9 cellular contexts compared by ENCODE assay signal in the genomic region with DNA sequence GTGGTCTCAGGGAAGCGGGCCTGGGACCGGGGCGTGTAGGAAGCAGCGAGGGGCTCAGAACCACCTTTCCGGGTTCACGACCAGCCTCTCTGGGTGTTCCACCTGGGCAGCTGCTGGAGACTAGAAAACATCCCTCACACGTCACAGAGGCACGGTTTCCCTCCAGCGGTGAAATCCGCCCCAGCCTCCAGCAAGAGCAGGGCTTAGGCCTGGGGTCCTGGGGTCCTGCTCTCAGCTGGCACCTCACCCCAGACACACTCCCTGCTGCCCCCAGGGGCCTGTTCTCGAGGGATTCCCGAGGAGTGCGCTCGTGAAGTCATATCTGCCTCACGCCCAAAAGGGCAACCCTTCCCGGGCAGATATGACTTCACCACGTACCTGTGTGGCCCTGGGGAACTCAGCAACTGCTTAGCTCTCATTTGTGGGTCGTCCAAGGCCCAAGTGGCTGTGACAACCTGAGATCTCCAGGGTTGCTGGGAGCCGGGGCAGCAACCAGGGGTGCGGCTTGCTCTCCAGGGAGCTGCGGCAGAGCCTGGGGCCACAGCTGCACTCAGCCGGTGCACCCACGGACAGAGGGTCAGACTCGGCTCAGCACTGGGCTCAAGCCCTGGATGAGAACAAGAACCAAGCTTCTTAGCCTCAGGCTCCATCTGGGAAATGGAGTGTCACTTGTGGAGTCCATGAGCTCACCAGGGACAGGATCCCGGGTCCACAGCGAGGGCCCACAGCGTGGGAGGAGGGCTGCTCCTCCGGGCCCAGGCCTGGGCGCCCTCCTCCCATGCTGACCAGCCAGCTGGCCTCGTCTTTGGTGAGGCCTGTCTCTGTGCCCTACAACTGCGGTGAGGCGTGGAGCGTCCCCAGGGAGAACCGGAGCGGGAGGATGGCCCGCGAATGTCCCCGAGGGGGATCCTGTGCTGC. TPM values are rescaled to one million over a fixed set of nuclear protein-coding genes. Genes with fewer than 3 reads are reported as not detected.
A peak's percentile ranks its signal among the peaks of the same experiment; 100 is the strongest.
DNase-seq lines count a peak whose midpoint lies in the region; ATAC-seq and TF ChIP-seq lines count a peak whose summit lies in the region.
"Had no signal": no experiment of that assay in that cellular context is flagged by ENCODE, and none has a peak within 500 bp of the region (broad histone marks: within the 10 kb centered on the region; RNA-seq: fewer than 3 reads in every experiment).

No MANE protein-coding gene starts in this region.

- WGBS in mammary epithelial cell (ENCODE audit: low coverage, missing lambda C conversion rate) = 91% methylated on average over 23 of the region's 38 CpGs

- H3K36me3 Mint-ChIP-seq in CD4-positive, CD25-positive, alpha-beta regulatory T cell = no peaks in the 10 kb centered on the region
- H3K36me3 Mint-ChIP-seq in nephron (ENCODE audit: low read depth) = no peaks in the 10 kb centered on the region

- intact Hi-C loops in mammary epithelial cell (cut with micrococcal nuclease) = no loop called here

- H3K27me3 Mint-ChIP-seq in CD4-positive, CD25-positive, alpha-beta regulatory T cell = peaks cover 8% of the 10 kb centered on the region
- peaks cover 20% of the 10 kb centered on the region for H3K27me3 Mint-ChIP-seq in nephron (ENCODE audit: low read depth)

- no peak for ATAC-seq in CD4-positive, CD25-positive, alpha-beta regulatory T cell (ENCODE audit: low read depth in 2 of 2)
- ATAC-seq in HG03060 (IDR thresholded peaks at IDR 0.05; ENCODE audit: low read depth, unreplicated experiment) (peak; percentile 32), GM21723 (IDR thresholded peaks at IDR 0.05; ENCODE audit: unreplicated experiment) (no peak), HG03025 (IDR thresholded peaks at IDR 0.05; ENCODE audit: low FRiP score, unreplicated experiment) (no peak)

- H3K9me3 ChIP-seq in CD4-positive, CD25-positive, alpha-beta regulatory T cell (ENCODE audit: control insufficient read depth in 2 of 2, low read length in 2 of 2) = no peaks in the 10 kb centered on the region
- no peaks in the 10 kb centered on the region for H3K9me3 ChIP-seq in mammary epithelial cell (replicated peaks; ENCODE audit: insufficient read depth, low read length)

- no peak overlapping the region for H2AFZ ChIP-seq in mammary epithelial cell (ENCODE audit: low read depth, low read length)

- in situ Hi-C loops in mammary epithelial cell (cut with MboI; ENCODE audit: low sequenced_read_pairs in 2 of 2) = no loop called here

- no peak overlapping the region for H3K9ac ChIP-seq in mammary epithelial cell (ENCODE audit: insufficient read depth, low read length)

- peak overlapping the region; percentile 81 for H3K27ac ChIP-seq in CD4-positive, CD25-positive, alpha-beta regulatory T cell (ENCODE audit: insufficient read depth, low read length, poor library complexity, severe bottlenecking)
- no peak overlapping the region for H3K27ac ChIP-seq in mammary epithelial cell (ENCODE audit: insufficient read depth, low read depth, low read length)

- no peaks in the 10 kb centered on the region for H4K20me1 ChIP-seq in mammary epithelial cell (ENCODE audit: insufficient read depth, low read length)

- no peaks in the 10 kb centered on the region for H3K27me3 ChIP-seq in CD4-positive, CD25-positive, alpha-beta regulatory T cell (ENCODE audit: control insufficient read depth, insufficient read depth, low read length)
- H3K27me3 ChIP-seq in mammary epithelial cell (ENCODE audit: insufficient read depth, low read length) = no peaks in the 10 kb centered on the region

- no peak for TF ChIP-seq CTCF in mammary epithelial cell (conservative IDR thresholded peaks at IDR 0.05 in 1 of 2, IDR thresholded peaks at IDR 0.05 in 1 of 2; ENCODE audit: extremely low read depth in 1 of 2, insufficient read depth in 1 of 2, low read depth in 1 of 2, low read length in 2 of 2)
- no peak for TF ChIP-seq CTCF in nephron (IDR thresholded peaks at IDR 0.05; ENCODE audit: unreplicated experiment in 3 of 3)

- H3K79me2 ChIP-seq in mammary epithelial cell (ENCODE audit: insufficient read depth, low read length) = no peaks in the 10 kb centered on the region

- H3K4me1 Mint-ChIP-seq in CD4-positive, CD25-positive, alpha-beta regulatory T cell = peaks cover 0 to 28% (median 7%) of the 10 kb centered on the region in 4 donors
- no peaks in the 10 kb centered on the region for H3K4me1 Mint-ChIP-seq in nephron

- DNase-seq in CD4-positive, CD25-positive, alpha-beta regulatory T cell = no peak
- DNase-seq in mammary epithelial cell (no peak), GDM1 (lab: John Stamatoyannopoulos, UW) (no peak), NCI-H524 (lab: John Stamatoyannopoulos, UW) (no peak)
- DNase-seq: T1000 had no signal

- peak overlapping the region in 2 of 3 donors; percentile 47 to 76 for H3K27ac Mint-ChIP-seq in CD4-positive, CD25-positive, alpha-beta regulatory T cell
- H3K27ac Mint-ChIP-seq in nephron = no peak overlapping the region

- H3K4me2 ChIP-seq in mammary epithelial cell (ENCODE audit: insufficient read depth, low read depth, low read length) = peak overlapping the region; percentile 97

- H3K4me3 ChIP-seq in CD4-positive, CD25-positive, alpha-beta regulatory T cell (ENCODE audit: low read depth, low read length) = no peak overlapping the region
- peak overlapping the region in 1 of 3 experiments; percentile 17 for H3K4me3 ChIP-seq in mammary epithelial cell (replicated peaks in 1 of 3; ENCODE audit: insufficient read depth in 1 of 3, low read depth in 2 of 3, low read length in 3 of 3)

- peak overlapping the region; percentile 69 to 80 (median 71) for H3K4me3 Mint-ChIP-seq in CD4-positive, CD25-positive, alpha-beta regulatory T cell
- peak overlapping the region; percentile 47 to 76 (median 73) for H3K4me3 Mint-ChIP-seq in nephron

- no TSS peak for BruUV-seq in mammary epithelial cell (replicated peaks; lab: Mats Ljungman, UMichigan)

- peaks cover 28% of the 10 kb centered on the region for H3K4me1 ChIP-seq in CD4-positive, CD25-positive, alpha-beta regulatory T cell (ENCODE audit: control insufficient read depth, insufficient read depth, low read length, poor library complexity, severe bottlenecking)
- peaks cover 12% of the 10 kb centered on the region for H3K4me1 ChIP-seq in mammary epithelial cell (ENCODE audit: insufficient read depth, low read length)

- peaks cover 0 to 1% (median 0%) of the 10 kb centered on the region in 7 donors for H3K9me3 Mint-ChIP-seq in CD4-positive, CD25-positive, alpha-beta regulatory T cell
- no peaks in the 10 kb centered on the region for H3K9me3 Mint-ChIP-seq in nephron

- no peaks in the 10 kb centered on the region for H3K36me3 ChIP-seq in CD4-positive, CD25-positive, alpha-beta regulatory T cell (ENCODE audit: control insufficient read depth, insufficient read depth, low read length)
- no peaks in the 10 kb centered on the region for H3K36me3 ChIP-seq in mammary epithelial cell (ENCODE audit: insufficient read depth, low read length)

- dilution Hi-C loops in mammary epithelial cell (cut with HindIII; ENCODE audit: low sequenced_read_pairs) = loop anchor here (10.0 kb wide), 1 partner anchor 270 kb away; no protein-coding TSS in a partner anchor

- CTCF ChIA-PET in mammary epithelial cell (lab: Charles Lee; ENCODE audit: low non-redundant PET) = no interaction called here

RNA-seq across cellular contexts. Expression of a gene that starts 0.7 kb away (rescaled TPM):
- total RNA-seq in CD4-positive, CD25-positive, alpha-beta regulatory T cell = 1.5 TPM
- under 1 TPM; 0.07 to 0.94 (median 0.18) TPM for polyA plus RNA-seq in CD4-positive, CD25-positive, alpha-beta regulatory T cell
- under 1 TPM; under 0.01 to 0.45 TPM for total RNA-seq in mammary epithelial cell
- polyA plus RNA-seq in mammary epithelial cell = 0.60 TPM
- not detected for polyA minus RNA-seq in mammary epithelial cell

RNA-seq across cellular contexts. Expression of a gene that starts 7.1 kb away (rescaled TPM):
- not detected for total RNA-seq in CD4-positive, CD25-positive, alpha-beta regulatory T cell
- polyA plus RNA-seq in CD4-positive, CD25-positive, alpha-beta regulatory T cell = not detected
- under 1 TPM in 1 of 2 donors, not detected in 1; under 0.01 TPM for total RNA-seq in mammary epithelial cell
- polyA plus RNA-seq in mammary epithelial cell = 0.16 TPM
- polyA minus RNA-seq in mammary epithelial cell = not detected

RNA-seq across cellular contexts. Expression of a gene that starts 17.4 kb away (rescaled TPM):
- total RNA-seq in CD4-positive, CD25-positive, alpha-beta regulatory T cell = 0.20 TPM
- under 1 TPM in 3 of 4 donors, not detected in 1; 0.15 to 0.21 (median 0.19) TPM for polyA plus RNA-seq in CD4-positive, CD25-positive, alpha-beta regulatory T cell
- total RNA-seq in mammary epithelial cell = 1 to 10 TPM in 1 of 2 donors, under 1 TPM in 1; 0.83 to 1.1 TPM
- polyA plus RNA-seq in mammary epithelial cell = 0.29 TPM
- 0.72 TPM for polyA minus RNA-seq in mammary epithelial cell

RNA-seq across cellular contexts. Expression of a gene that starts 19.4 kb away (rescaled TPM):
- total RNA-seq in CD4-positive, CD25-positive, alpha-beta regulatory T cell = 124 TPM
- 1 to 10 TPM; 5.8 to 8.9 (median 7.1) TPM for polyA plus RNA-seq in CD4-positive, CD25-positive, alpha-beta regulatory T cell
- 10 to 100 TPM; 19.0 to 27.7 TPM for total RNA-seq in mammary epithelial cell
- polyA plus RNA-seq in mammary epithelial cell = 5.0 TPM
- 39.5 TPM for polyA minus RNA-seq in mammary epithelial cell

RNA-seq across cellular contexts. Expression of a gene that starts 34.1 kb away (rescaled TPM):
- total RNA-seq in CD4-positive, CD25-positive, alpha-beta regulatory T cell = 155 TPM
- 100 to 1,000 TPM in 1 of 4 donors, 10 to 100 TPM in 3; 75.8 to 110 (median 85.2) TPM for polyA plus RNA-seq in CD4-positive, CD25-positive, alpha-beta regulatory T cell
- total RNA-seq in mammary epithelial cell = 100 to 1,000 TPM; 148 to 355 TPM
- polyA plus RNA-seq in mammary epithelial cell = 62.8 TPM
- 38.1 TPM for polyA minus RNA-seq in mammary epithelial cell

Comparison
In these comparisons a context has a peak if more than half of its experiments do, and no peak if none do; other contexts are left out.
1. H3K27ac Mint-ChIP-seq: peak in CD4-positive, CD25-positive, alpha-beta regulatory T cell (2 of 3); none in nephron (0 of 3).